In the genomic region with DNA sequence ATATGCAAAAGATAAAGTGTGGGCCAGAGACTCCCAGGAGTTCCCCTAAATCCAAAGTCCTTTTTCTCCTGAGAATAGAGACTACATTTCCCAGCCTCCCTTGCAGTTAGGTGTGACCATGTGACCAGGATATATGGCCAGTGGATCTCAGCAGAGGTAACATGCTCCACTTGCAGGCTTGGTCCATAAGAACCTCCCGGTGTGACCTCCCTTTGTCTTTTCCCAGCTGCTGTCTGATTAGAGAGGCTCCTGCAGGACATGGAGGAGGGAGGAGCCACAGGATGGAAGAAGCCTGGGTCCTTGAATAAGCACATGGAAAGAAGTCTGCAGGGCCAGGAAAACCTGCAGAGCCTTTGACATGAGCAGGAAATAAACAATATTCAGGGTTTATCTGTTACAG, we compare ENCODE assay signal across 2 cellular contexts.
TF ChIP-seq lines count a peak whose summit lies in the region.

No MANE protein-coding gene starts in this region.

TF ChIP-seq in SK-N-SH, 30 proteins besides CTCF, POLR2A, EP300 and RAD21 (continued from another document):
- TF ChIP-seq, protein P1, sequence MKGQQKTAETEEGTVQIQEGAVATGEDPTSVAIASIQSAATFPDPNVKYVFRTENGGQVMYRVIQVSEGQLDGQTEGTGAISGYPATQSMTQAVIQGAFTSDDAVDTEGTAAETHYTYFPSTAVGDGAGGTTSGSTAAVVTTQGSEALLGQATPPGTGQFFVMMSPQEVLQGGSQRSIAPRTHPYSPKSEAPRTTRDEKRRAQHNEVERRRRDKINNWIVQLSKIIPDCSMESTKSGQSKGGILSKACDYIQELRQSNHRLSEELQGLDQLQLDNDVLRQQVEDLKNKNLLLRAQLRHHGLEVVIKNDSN (IDR thresholded peaks at IDR 0.05; ENCODE audit: borderline replicate concordance, low read depth), result peak; percentile 74
- no peak for TF ChIP-seq NFIC (IDR thresholded peaks at IDR 0.05; ENCODE audit: borderline replicate concordance)

TF ChIP-seq in SK-N-SH treated with all-trans-retinoic acid at 6 μM for 48 hours, 23 proteins besides CTCF, POLR2A, EP300 and RAD21 (continued from another document):
- TF ChIP-seq, protein P2, sequence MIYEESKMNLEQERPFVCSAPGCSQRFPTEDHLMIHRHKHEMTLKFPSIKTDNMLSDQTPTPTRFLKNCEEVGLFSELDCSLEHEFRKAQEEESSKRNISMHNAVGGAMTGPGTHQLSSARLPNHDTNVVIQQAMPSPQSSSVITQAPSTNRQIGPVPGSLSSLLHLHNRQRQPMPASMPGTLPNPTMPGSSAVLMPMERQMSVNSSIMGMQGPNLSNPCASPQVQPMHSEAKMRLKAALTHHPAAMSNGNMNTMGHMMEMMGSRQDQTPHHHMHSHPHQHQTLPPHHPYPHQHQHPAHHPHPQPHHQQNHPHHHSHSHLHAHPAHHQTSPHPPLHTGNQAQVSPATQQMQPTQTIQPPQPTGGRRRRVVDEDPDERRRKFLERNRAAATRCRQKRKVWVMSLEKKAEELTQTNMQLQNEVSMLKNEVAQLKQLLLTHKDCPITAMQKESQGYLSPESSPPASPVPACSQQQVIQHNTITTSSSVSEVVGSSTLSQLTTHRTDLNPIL (CRISPR knock-in tag; IDR thresholded peaks at IDR 0.05; ENCODE audit: low read depth), result no peak
- no peak for TF ChIP-seq ARNTL (CRISPR knock-in tag; IDR thresholded peaks at IDR 0.05; ENCODE audit: borderline replicate concordance, low read depth)
- TF ChIP-seq SNAI2 (CRISPR knock-in tag; IDR thresholded peaks at IDR 0.05), result no peak
TF ChIP-seq in SK-N-SH treated with all-trans-retinoic acid at 6 μM for 48 hours: peak in this region for 0.
